ENCODE assay signal across 16 cellular contexts in the genomic region with DNA sequence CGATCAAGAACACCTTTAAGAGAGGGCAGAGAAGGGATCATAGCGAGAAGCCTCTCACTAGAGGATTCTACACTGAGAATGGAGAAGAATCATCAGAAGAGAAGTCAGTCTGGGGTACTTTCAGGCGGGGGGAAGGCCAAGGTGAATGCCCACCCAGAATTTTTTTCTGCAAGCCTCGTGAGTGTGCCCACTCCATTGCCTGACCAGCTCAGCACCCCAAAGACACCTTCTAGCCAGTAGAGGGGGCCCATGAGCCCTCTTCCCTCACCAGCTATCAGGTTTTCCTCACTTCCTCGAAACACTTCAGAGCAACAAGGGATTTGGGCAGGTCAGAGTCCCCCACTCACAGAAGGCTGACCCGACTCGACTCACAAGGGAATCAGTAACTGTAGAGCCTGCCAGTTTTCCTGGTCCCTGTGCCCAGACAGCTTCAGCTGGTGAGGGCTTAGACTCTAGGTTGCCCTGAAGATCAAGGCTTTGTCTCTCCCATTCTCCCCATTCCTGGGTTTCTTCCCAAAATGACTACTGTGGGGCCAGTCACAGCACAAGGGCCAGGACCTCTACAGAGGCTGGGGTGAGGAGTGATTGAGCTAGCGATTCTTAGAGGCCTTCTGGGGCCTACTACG. TPM values are rescaled to one million over a fixed set of nuclear protein-coding genes. Genes with fewer than 3 reads are reported as not detected.
DNase-seq lines count a peak whose midpoint lies in the region; ATAC-seq and TF ChIP-seq lines count a peak whose summit lies in the region.
"Had no signal": no experiment of that assay in that cellular context is flagged by ENCODE, and none has a peak within 500 bp of the region (broad histone marks: within the 10 kb centered on the region; RNA-seq: fewer than 3 reads in every experiment).

No MANE protein-coding gene starts in this region.

- no peaks in the 10 kb centered on the region for H3K79me2 ChIP-seq in PC-3 (ENCODE audit: low read length)

- no peaks in the 10 kb centered on the region for H3K36me3 ChIP-seq in PC-3 (ENCODE audit: low read depth, low read length)
- H3K36me3 ChIP-seq in effector memory CD4-positive, alpha-beta T cell (ENCODE audit: control insufficient read depth, insufficient read depth, low read length) = no peaks in the 10 kb centered on the region

- H3K4me3 ChIP-seq in PC-3 (ENCODE audit: low read length) = no peak overlapping the region
- H3K4me3 ChIP-seq in effector memory CD4-positive, alpha-beta T cell (ENCODE audit: insufficient read depth, low read depth, low read length, poor library complexity, severe bottlenecking) = no peak overlapping the region

- H3K9me2 ChIP-seq in PC-3 (replicated peaks; ENCODE audit: low read length) = no peaks in the 10 kb centered on the region

- H4K20me1 ChIP-seq in PC-3 (ENCODE audit: low read length) = no peaks in the 10 kb centered on the region

- H3K4me2 ChIP-seq in PC-3 (ENCODE audit: low read length) = no peak overlapping the region

- intact Hi-C loops in PC-3 (cut with micrococcal nuclease) = no loop called here

- H3K4me1 ChIP-seq in PC-3 (ENCODE audit: insufficient read depth, low read length) = no peaks in the 10 kb centered on the region
- H3K4me1 ChIP-seq in effector memory CD4-positive, alpha-beta T cell (ENCODE audit: control insufficient read depth, insufficient read depth, low read length, poor library complexity, severe bottlenecking) = no peaks in the 10 kb centered on the region

- CTCF ChIA-PET in HEK293T (lab: Yijun Ruan, JAX) = no interaction called here
- CTCF ChIA-PET in PC-3 (lab: Charles Lee) = interaction anchor here (0.6 to 1.0 kb wide), 3 partner anchors 148 to 340 kb away, joined by 3 to 6 read pairs (median 6); no protein-coding TSS in a partner anchor

- TF ChIP-seq CTCF in PC-3 (conservative IDR thresholded peaks at IDR 0.05; ENCODE audit: low read depth, low read length) = peak; percentile 67

- H3K27me3 ChIP-seq in PC-3 (ENCODE audit: low read length) = peaks cover 53% of the 10 kb centered on the region
- no peaks in the 10 kb centered on the region for H3K27me3 ChIP-seq in effector memory CD4-positive, alpha-beta T cell (replicated peaks; ENCODE audit: control insufficient read depth, insufficient read depth, low read length, poor library complexity, severe bottlenecking)

- no peak overlapping the region for H2AFZ ChIP-seq in PC-3 (ENCODE audit: low read length)

- ATAC-seq in PC-3 = 0 out of 2 replicates have a peak, but pooled peaks have one; percentile 15

- DNase-seq in DMS 273 (lab: John Stamatoyannopoulos, UW; ENCODE audit: unreplicated experiment) (peak; percentile 20), DMS 273 treated with DMSO at 0.1 percent for 48 hours (lab: John Stamatoyannopoulos, UW) (no peak), HEK293T (ENCODE audit: extremely low spot score) (peak; percentile 26), PC-3 (peak; percentile 39), kidney tubule cell (ENCODE audit: low spot score) (peak; percentile 3), SIG-M5 treated with dmso at 0.1 percent for 504 hours (lab: John Stamatoyannopoulos, UW; ENCODE audit: unreplicated experiment) (no peak), HCEC 1CT (no peak)
- no peak for DNase-seq in effector memory CD4-positive, alpha-beta T cell
- DNase-seq: 8988T; activated CD4-positive, alpha-beta T cell treated with anti-CD3 and anti-CD28 coated beads, Interleukin-2, amount 50 U/mL, for 4 hours; activated naive CD4-positive, alpha-beta T cell treated with anti-CD3 and anti-CD28 coated beads, Interleukin-2, amount 10 ng/mL, durations not matched to agents 7 days and 5 days; NCI-H2171; SIG-M5 had no signal

- no peak overlapping the region for H3K27ac ChIP-seq in PC-3 (ENCODE audit: low read length)
- H3K27ac ChIP-seq in effector memory CD4-positive, alpha-beta T cell (ENCODE audit: insufficient read depth, low read length, poor library complexity, severe bottlenecking) = no peak overlapping the region

- POLR2A ChIA-PET in HEK293T (lab: Yijun Ruan, JAX) (no interaction called here), PC-3 (lab: Charles Lee; ENCODE audit: unreplicated experiment) (no interaction called here)

- H3F3A ChIP-seq in PC-3 (ENCODE audit: low read length, unreplicated experiment) = no peaks in the 10 kb centered on the region

- no peaks in the 10 kb centered on the region for H3K9me3 ChIP-seq in PC-3 (ENCODE audit: low read length)
- no peaks in the 10 kb centered on the region for H3K9me3 ChIP-seq in effector memory CD4-positive, alpha-beta T cell (ENCODE audit: control insufficient read depth, low read length)

- BruUV-seq in PC-3 (replicated peaks; lab: Mats Ljungman, UMichigan) = no TSS peak

- H3K9ac ChIP-seq in PC-3 (ENCODE audit: low read length) = no peak overlapping the region

TF ChIP-seq in HEK293T, 16 proteins besides CTCF, POLR2A, EP300 and RAD21:
- TF ChIP-seq TARDBP (IDR thresholded peaks at IDR 0.05) (no peak), ARNT (IDR thresholded peaks at IDR 0.05) (no peak), ZNF384 (IDR thresholded peaks at IDR 0.05) (no peak), BHLHE40 (IDR thresholded peaks at IDR 0.05; ENCODE audit: borderline replicate concordance) (no peak), LEF1 (IDR thresholded peaks at IDR 0.05; ENCODE audit: borderline replicate concordance) (no peak), CTBP1 (IDR thresholded peaks at IDR 0.05; ENCODE audit: borderline replicate concordance) (no peak), ELF4 (IDR thresholded peaks at IDR 0.05) (no peak), NFRKB (IDR thresholded peaks at IDR 0.05) (no peak), FOXK2 (IDR thresholded peaks at IDR 0.05) (no peak)

RNA-seq across cellular contexts. Expression of a gene that starts 18.4 kb away (rescaled TPM):
- not detected in 2 replicates for total RNA-seq in PC-3 (2014; rRNA removed)
- total RNA-seq: renal cortical epithelial cell, subcutaneous adipose tissue had no signal

RNA-seq across cellular contexts. Expression of a gene that starts 33.9 kb away (rescaled TPM):
- not detected in 2 replicates for total RNA-seq in PC-3 (2014; rRNA removed)
- total RNA-seq: mononuclear cell, renal cortical epithelial cell, subcutaneous adipose tissue had no signal

Comparison
In these comparisons a context has a peak if more than half of its experiments do, and no peak if none do; other contexts are left out.
1. DNase-seq: peak in DMS 273 (single experiment), HEK293T (single experiment), PC-3 (single experiment) and kidney tubule cell (single experiment); none in DMS 273 treated with DMSO at 0.1 percent for 48 hours (single experiment), SIG-M5 treated with dmso at 0.1 percent for 504 hours (single experiment), HCEC 1CT (single experiment) and effector memory CD4-positive, alpha-beta T cell (0 of 3).